15 cellular contexts compared by ENCODE assay signal in genomic region chr12:2273288-2273687, GRCh38.
DNase-seq lines count a peak whose midpoint lies in the region; ATAC-seq, FAIRE-seq and TF ChIP-seq lines count a peak whose summit lies in the region.
"Had no signal": no experiment of that assay in that cellular context is flagged by ENCODE, and none has a peak within 500 bp of the region (broad histone marks: within the 10 kb centered on the region; RNA-seq: fewer than 3 reads in every experiment).

No MANE protein-coding gene starts in this region.

- no peak for FAIRE-seq in D721Med (lab: Jason Lieb, UNC)
- FAIRE-seq: endothelial cell of umbilical vein, RCC 7860 had no signal

- no peak overlapping the region for H3K27ac Mint-ChIP-seq in activated CD4-positive, alpha-beta memory T cell treated with anti-CD3 and anti-CD28 coated beads, Interleukin-2, amount 10 ng/mL, durations not matched to agents 7 days and 5 days
- H3K27ac Mint-ChIP-seq: immature natural killer cell had no signal

- H3K4me1 ChIP-seq in ascending aorta (peaks cover 7 to 25% of the 10 kb centered on the region in 2 donors), cardiac muscle cell (ENCODE audit: low read depth) (peaks cover 5% of the 10 kb centered on the region)

- no peaks in the 10 kb centered on the region for H3K9me3 Mint-ChIP-seq in activated CD4-positive, alpha-beta memory T cell treated with anti-CD3 and anti-CD28 coated beads, Interleukin-2, amount 10 ng/mL, durations not matched to agents 7 days and 5 days
- H3K9me3 Mint-ChIP-seq: naive thymus-derived CD8-positive, alpha-beta T cell had no signal

- H3K27ac ChIP-seq in ascending aorta, result peak overlapping the region; percentile 64 to 84
- H3K27ac ChIP-seq in cardiac muscle cell, result no peak overlapping the region
- H3K27ac ChIP-seq: HL-60 had no signal

- H3K9me3 ChIP-seq in ascending aorta, result no peaks in the 10 kb centered on the region
- H3K9me3 ChIP-seq in cardiac muscle cell (ENCODE audit: low read depth), result no peaks in the 10 kb centered on the region

- DNase-seq in D721Med (ENCODE audit: insufficient read length, low spot score) (no peak), ascending aorta (ENCODE audit: low spot score in 2 of 2) (peak in 1 of 2 donors; percentile 81), cardiac muscle cell (ENCODE audit: low read depth in 1 of 2, low spot score in 1 of 2) (peak in 1 of 2 donors; percentile 54), posterior vena cava (ENCODE audit: low spot score) (peak; percentile 90), kidney tubule cell (ENCODE audit: low spot score) (no peak)
- DNase-seq in activated CD4-positive, alpha-beta memory T cell treated with anti-CD3 and anti-CD28 coated beads, Interleukin-2, amount 10 ng/mL, durations not matched to agents 7 days and 5 days, result no peak
- no peak for DNase-seq in activated CD4-positive, alpha-beta T cell treated with anti-CD3 and anti-CD28 coated beads for 1 hour
- DNase-seq: activated CD8-positive, alpha-beta memory T cell treated with anti-CD3 and anti-CD28 coated beads, Interleukin-2, amount 50 U/mL, for 48 hours; immature natural killer cell; naive thymus-derived CD8-positive, alpha-beta T cell; NCI-H345 had no signal

- no peaks in the 10 kb centered on the region for H3K4me1 Mint-ChIP-seq in activated CD4-positive, alpha-beta memory T cell treated with anti-CD3 and anti-CD28 coated beads, Interleukin-2, amount 10 ng/mL, durations not matched to agents 7 days and 5 days
- H3K4me1 Mint-ChIP-seq: immature natural killer cell; naive thymus-derived CD8-positive, alpha-beta T cell had no signal

- no peak for ATAC-seq in HG03045 (IDR thresholded peaks at IDR 0.05; ENCODE audit: unreplicated experiment)
- ATAC-seq: naive thymus-derived CD8-positive, alpha-beta T cell had no signal

- CTCF ChIA-PET in activated CD4-positive, alpha-beta memory T cell treated with anti-CD3 and anti-CD28 coated beads, Interleukin-2, amount 10 ng/mL, durations not matched to agents 7 days and 5 days (lab: Charles Lee), result no interaction called here

- no peaks in the 10 kb centered on the region for H3K36me3 Mint-ChIP-seq in activated CD4-positive, alpha-beta memory T cell treated with anti-CD3 and anti-CD28 coated beads, Interleukin-2, amount 10 ng/mL, durations not matched to agents 7 days and 5 days (ENCODE audit: low read depth)
- H3K36me3 Mint-ChIP-seq: immature natural killer cell; naive thymus-derived CD8-positive, alpha-beta T cell had no signal

- H3K27me3 Mint-ChIP-seq in activated CD4-positive, alpha-beta memory T cell treated with anti-CD3 and anti-CD28 coated beads, Interleukin-2, amount 10 ng/mL, durations not matched to agents 7 days and 5 days, result peaks cover 3% of the 10 kb centered on the region
- H3K27me3 Mint-ChIP-seq: naive thymus-derived CD8-positive, alpha-beta T cell had no signal

- no peak overlapping the region for H3K4me3 Mint-ChIP-seq in activated CD4-positive, alpha-beta memory T cell treated with anti-CD3 and anti-CD28 coated beads, Interleukin-2, amount 10 ng/mL, durations not matched to agents 7 days and 5 days
- H3K4me3 Mint-ChIP-seq: immature natural killer cell; naive thymus-derived CD8-positive, alpha-beta T cell had no signal

- H3K4me3 ChIP-seq in ascending aorta, result no peak overlapping the region
- no peak overlapping the region for H3K4me3 ChIP-seq in cardiac muscle cell

- intact Hi-C loops in ascending aorta (cut with DNase I) (loop anchor here (2.0 to 10.0 kb wide), 2 partner anchors 216 to 298 kb away; no protein-coding TSS in a partner anchor), posterior vena cava (cut with DNase I) (no loop called here)

- H3K27me3 ChIP-seq in ascending aorta (no peaks in the 10 kb centered on the region), cardiac muscle cell (no peaks in the 10 kb centered on the region)

- H3K36me3 ChIP-seq in ascending aorta, result no peaks in the 10 kb centered on the region
- no peaks in the 10 kb centered on the region for H3K36me3 ChIP-seq in cardiac muscle cell

- TF ChIP-seq CTCF in D721Med (IDR thresholded peaks at IDR 0.05; ENCODE audit: insufficient read depth, missing control alignments) (peak; percentile 26), ascending aorta (IDR thresholded peaks at IDR 0.05) (peak; percentile 35 to 81 (median 69)), cardiac muscle cell (IDR thresholded peaks at IDR 0.05; ENCODE audit: low read depth, low read length) (peak; percentile 30)

- POLR2A ChIA-PET in activated CD4-positive, alpha-beta memory T cell treated with anti-CD3 and anti-CD28 coated beads, Interleukin-2, amount 10 ng/mL, durations not matched to agents 7 days and 5 days (lab: Charles Lee), result interaction anchor here (0.6 kb wide), 1 partner anchor 472 kb away, joined by 3 read pairs; no protein-coding TSS in a partner anchor
